ENCODE assay signal across 1 cellular context in genomic region chr20:50029697-50030428, GRCh38.
A peak's percentile ranks its signal among the peaks of the same experiment; 100 is the strongest.
TF ChIP-seq lines count a peak whose summit lies in the region.

No MANE protein-coding gene starts in this region.

TF ChIP-seq in SK-N-SH, 30 proteins besides CTCF, POLR2A, EP300 and RAD21 (continued from another document):
- peak; percentile 54; the same call in 1 of the 2 replicates for TF ChIP-seq FOXM1 (IDR thresholded peaks at IDR 0.05; ENCODE audit: low read depth)
